In the genomic region with DNA sequence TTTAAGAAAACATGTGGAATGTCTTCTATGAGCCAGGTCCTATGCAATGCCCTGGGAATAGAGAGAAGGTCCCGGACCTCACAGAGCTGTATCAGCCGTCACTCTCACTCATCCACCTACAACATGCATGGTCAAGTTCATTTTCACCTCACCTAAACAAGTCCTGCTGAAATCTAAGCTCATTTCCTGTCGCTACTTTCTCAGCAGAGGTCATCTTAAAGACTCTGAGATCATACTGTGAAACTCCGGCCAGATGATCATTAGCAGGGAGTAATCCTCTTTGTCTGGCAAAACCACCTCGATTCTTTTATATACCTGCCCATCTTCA, we compare ENCODE assay signal across 20 cellular contexts.
DNase-seq lines count a peak whose midpoint lies in the region; ATAC-seq, FAIRE-seq and TF ChIP-seq lines count a peak whose summit lies in the region.
"Had no signal": no experiment of that assay in that cellular context is flagged by ENCODE, and none has a peak within 500 bp of the region (broad histone marks: within the 10 kb centered on the region; RNA-seq: fewer than 3 reads in every experiment).

No MANE protein-coding gene starts in this region.

- H3F3A ChIP-seq in GM23338 (replicated peaks; ENCODE audit: low read depth) (no peaks in the 10 kb centered on the region), MM.1S (ENCODE audit: insufficient read depth, low read length) (no peaks in the 10 kb centered on the region)

- H3K4me3 ChIP-seq in GM23338 = no peak overlapping the region
- no peak overlapping the region for H3K4me3 ChIP-seq in K562
- H3K4me3 ChIP-seq in MM.1S (ENCODE audit: low read length) = no peak overlapping the region
- H3K4me3 ChIP-seq: A549; BLaER1 treated with 17β-estradiol and CSF1 and Interleukin-3, amounts not matched to agents 10 nM and 100 nM had no signal

- TF ChIP-seq EP300 in K562 (IDR thresholded peaks at IDR 0.05; ENCODE audit: low read length) = no peak

- H3K27ac ChIP-seq in GM23338 (ENCODE audit: low read depth) (peak overlapping the region; percentile 63), K562 (ENCODE audit: extremely low read depth, low read depth, low read length) (no peak overlapping the region), MM.1S (ENCODE audit: low read length) (no peak overlapping the region)
- H3K27ac ChIP-seq: A549; BLaER1 treated with 17β-estradiol and CSF1 and Interleukin-3, amounts not matched to agents 10 nM and 100 nM had no signal

- H3K27me3 Mint-ChIP-seq in GM23338 (ENCODE audit: insufficient read depth, low read depth, poor library complexity) = no peaks in the 10 kb centered on the region

- 65% methylated on average over 5 of the region's 5 CpGs for WGBS in K562 (ENCODE audit: insufficient coverage, low coverage, missing lambda C conversion rate)

- TF ChIP-seq RAD21 in K562 (CRISPR knock-in tag; conservative IDR thresholded peaks at IDR 0.05 in 1 of 2, IDR thresholded peaks at IDR 0.05 in 1 of 2) = no peak

- H3K79me2 ChIP-seq in GM23338 (replicated peaks; ENCODE audit: insufficient read depth) (no peaks in the 10 kb centered on the region), K562 (ENCODE audit: control insufficient read depth, insufficient read depth, low read length) (no peaks in the 10 kb centered on the region), MM.1S (ENCODE audit: low read length) (no peaks in the 10 kb centered on the region)

- TF ChIP-seq POLR2A in K562 (conservative IDR thresholded peaks at IDR 0.05) = no peak

- peak overlapping the region; percentile 57; the same call in 1 of the 2 replicates for H3K27ac Mint-ChIP-seq in GM23338
- H3K27ac Mint-ChIP-seq: CD8-positive, alpha-beta memory T cell had no signal

- H3K9me2 ChIP-seq in GM23338 (ENCODE audit: insufficient read depth) (no peaks in the 10 kb centered on the region), MM.1S (replicated peaks; ENCODE audit: insufficient read depth, low read length) (no peaks in the 10 kb centered on the region)

- no peaks in the 10 kb centered on the region for H3K36me3 ChIP-seq in GM23338 (ENCODE audit: insufficient read depth)
- no peaks in the 10 kb centered on the region for H3K36me3 ChIP-seq in K562 (ENCODE audit: control insufficient read depth, insufficient read depth, low read length)
- H3K36me3 ChIP-seq in MM.1S (replicated peaks; ENCODE audit: insufficient read depth, low read length) = no peaks in the 10 kb centered on the region
- H3K36me3 ChIP-seq: BLaER1 treated with 17β-estradiol and CSF1 and Interleukin-3, amounts not matched to agents 10 nM and 100 nM had no signal

- POLR2A ChIA-PET in K562 (lab: Yijun Ruan, JAX) = interaction anchor here (0.7 kb wide), 2 partner anchors 28 to 411 kb away, joined by 3 to 4 read pairs; no protein-coding TSS in a partner anchor

- H3K4me1 Mint-ChIP-seq in GM23338 = peaks cover 45% of the 10 kb centered on the region
- H3K4me1 Mint-ChIP-seq: CD8-positive, alpha-beta memory T cell had no signal

- TF ChIP-seq CTCF in GM23338 (conservative IDR thresholded peaks at IDR 0.05; ENCODE audit: low read depth in 2 of 2) (no peak), K562 (IDR thresholded peaks at IDR 0.05 in 2 of 3, conservative IDR thresholded peaks at IDR 0.05 in 1 of 3; ENCODE audit: insufficient read depth in 2 of 3, low read depth in 1 of 3, low read length in 3 of 3) (no peak), MM.1S (IDR thresholded peaks at IDR 0.05; ENCODE audit: low read length) (no peak), GM20000 (IDR thresholded peaks at IDR 0.05; ENCODE audit: extremely low read depth, missing control alignments) (no peak)

- FAIRE-seq in K562 (lab: Jason Lieb, UNC) = no peak
- FAIRE-seq: A549, GM12891, GM18507, H54 had no signal

- H4K20me1 ChIP-seq in GM23338 (replicated peaks; ENCODE audit: insufficient read depth) (no peaks in the 10 kb centered on the region), K562 (replicated peaks; ENCODE audit: control insufficient read depth, insufficient read depth, low read length) (no peaks in the 10 kb centered on the region), MM.1S (ENCODE audit: insufficient read depth, low read length) (no peaks in the 10 kb centered on the region)
- H4K20me1 ChIP-seq: BLaER1 treated with 17β-estradiol and CSF1 and Interleukin-3, amounts not matched to agents 10 nM and 100 nM had no signal

- H2AFZ ChIP-seq in GM23338 (no peak overlapping the region), K562 (ENCODE audit: low read depth, low read length) (peak overlapping the region; percentile 1; the same call in 1 of the 2 replicates), MM.1S (ENCODE audit: low read length) (no peak overlapping the region)

- H3K9me3 Mint-ChIP-seq in GM23338 = no peaks in the 10 kb centered on the region; the same call in 2 of the 3 replicates
- H3K9me3 Mint-ChIP-seq: CD8-positive, alpha-beta memory T cell had no signal

- ATAC-seq in GM23338 (peak; percentile 48), K562 (no peak)
- ATAC-seq: A549 had no signal

- CTCF ChIA-PET in K562 (lab: Yijun Ruan, JAX; ENCODE audit: low intra/inter-chr PET ratio) = no interaction called here

- H3K36me3 Mint-ChIP-seq in GM23338 (ENCODE audit: low read depth) = no peaks in the 10 kb centered on the region
- H3K36me3 Mint-ChIP-seq: CD8-positive, alpha-beta memory T cell had no signal

- no TSS peak for BruUV-seq in K562 (replicated peaks; lab: Mats Ljungman, UMichigan)

- no peaks in the 10 kb centered on the region for H3K27me3 ChIP-seq in GM23338 (ENCODE audit: insufficient read depth)
- H3K27me3 ChIP-seq in K562 (ENCODE audit: control insufficient read depth in 2 of 2, insufficient read depth in 2 of 2, low read length in 2 of 2) = no peaks in the 10 kb centered on the region
- no peaks in the 10 kb centered on the region for H3K27me3 ChIP-seq in MM.1S (replicated peaks; ENCODE audit: insufficient read depth, low read length)
- H3K27me3 ChIP-seq: BLaER1 treated with 17β-estradiol and CSF1 and Interleukin-3, amounts not matched to agents 10 nM and 100 nM had no signal

- intact Hi-C loops in K562 (cut with micrococcal nuclease) = no loop called here

- H3K4me3 Mint-ChIP-seq in GM23338 = no peak overlapping the region
- H3K4me3 Mint-ChIP-seq: CD8-positive, alpha-beta memory T cell had no signal

- 0 out of 2 replicates have a peak overlapping the region, but pooled peaks have one; percentile 7 for H3K4me2 ChIP-seq in GM23338
- no peak overlapping the region for H3K4me2 ChIP-seq in K562 (ENCODE audit: insufficient read depth, low read length)
- no peak overlapping the region for H3K4me2 ChIP-seq in MM.1S (ENCODE audit: low read depth, low read length)
- H3K4me2 ChIP-seq: A549; BLaER1 treated with 17β-estradiol and CSF1 and Interleukin-3, amounts not matched to agents 10 nM and 100 nM had no signal

- H3K9ac ChIP-seq in K562 (ENCODE audit: insufficient read depth in 1 of 2, low read depth in 2 of 2, low read length in 2 of 2) = no peak overlapping the region
- no peak overlapping the region for H3K9ac ChIP-seq in MM.1S (ENCODE audit: low read length)
- H3K9ac ChIP-seq: BLaER1 treated with 17β-estradiol and CSF1 and Interleukin-3, amounts not matched to agents 10 nM and 100 nM had no signal

- DNase-seq in GM23338 (ENCODE audit: low spot score) (peak; percentile 27), NCI-H69 (lab: John Stamatoyannopoulos, UW) (peak; percentile 23), K562 (ENCODE audit: extremely low read depth in 1 of 4, low spot score in 3 of 4) (no peak), iPS-NIHi7 (ENCODE audit: extremely low spot score) (peak; percentile 47), MM.1S (no peak), GM20000 (ENCODE audit: low spot score) (no peak), DMS 273 (lab: John Stamatoyannopoulos, UW; ENCODE audit: unreplicated experiment) (no peak), NCI-H2107 (lab: John Stamatoyannopoulos, UW) (no peak)
- DNase-seq: CD8-positive, alpha-beta memory T cell; DMS 273 treated with DMSO at 0.1 percent for 48 hours; GDM1; KBM-7; NCI-H146; NCI-H2081 treated with DMSO at 0.1 percent for 48 hours; NCI-H510A treated with DMSO at 0.1 percent for 48 hours had no signal

- H3K4me1 ChIP-seq in GM23338 (ENCODE audit: insufficient read depth) (peaks cover 37% of the 10 kb centered on the region), K562 (replicated peaks in 1 of 2; ENCODE audit: control insufficient read depth in 2 of 2, insufficient read depth in 2 of 2, low read length in 2 of 2) (peaks cover 28 to 32% of the 10 kb centered on the region in 2 experiments), MM.1S (ENCODE audit: low read length) (no peaks in the 10 kb centered on the region)
- H3K4me1 ChIP-seq: A549 had no signal

- peaks cover 2% of the 10 kb centered on the region for H3K9me1 ChIP-seq in K562 (ENCODE audit: control insufficient read depth, insufficient read depth, low read length)

- H3K9me3 ChIP-seq in K562 (replicated peaks; ENCODE audit: control insufficient read depth, insufficient read depth, low read depth, low read length) (no peaks in the 10 kb centered on the region), MM.1S (replicated peaks; ENCODE audit: insufficient read depth, low read length) (no peaks in the 10 kb centered on the region)
- H3K9me3 ChIP-seq: A549; BLaER1 treated with 17β-estradiol and CSF1 and Interleukin-3, amounts not matched to agents 10 nM and 100 nM had no signal

- in situ Hi-C loops in K562 (cut with MboI) = no loop called here

TF ChIP-seq in GM23338, 12 proteins besides CTCF, POLR2A, EP300 and RAD21 (continues in another document):
- TF ChIP-seq NANOG (IDR thresholded peaks at IDR 0.05; ENCODE audit: borderline replicate concordance) (no peak), CREB1 (CRISPR knock-in tag; IDR thresholded peaks at IDR 0.05; ENCODE audit: low read depth) (no peak)
- TF ChIP-seq, protein P1, sequence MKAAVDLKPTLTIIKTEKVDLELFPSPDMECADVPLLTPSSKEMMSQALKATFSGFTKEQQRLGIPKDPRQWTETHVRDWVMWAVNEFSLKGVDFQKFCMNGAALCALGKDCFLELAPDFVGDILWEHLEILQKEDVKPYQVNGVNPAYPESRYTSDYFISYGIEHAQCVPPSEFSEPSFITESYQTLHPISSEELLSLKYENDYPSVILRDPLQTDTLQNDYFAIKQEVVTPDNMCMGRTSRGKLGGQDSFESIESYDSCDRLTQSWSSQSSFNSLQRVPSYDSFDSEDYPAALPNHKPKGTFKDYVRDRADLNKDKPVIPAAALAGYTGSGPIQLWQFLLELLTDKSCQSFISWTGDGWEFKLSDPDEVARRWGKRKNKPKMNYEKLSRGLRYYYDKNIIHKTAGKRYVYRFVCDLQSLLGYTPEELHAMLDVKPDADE (IDR thresholded peaks at IDR 0.05) = no peak

TF ChIP-seq in K562, 482 proteins besides CTCF, POLR2A, EP300 and RAD21 (continues in another document):
- TF ChIP-seq CBX8 (IDR thresholded peaks at IDR 0.05; ENCODE audit: borderline replicate concordance, extremely low read depth, low read depth, low read length, poor library complexity, severe bottlenecking) (no peak), ZFP1 (CRISPR knock-in tag; IDR thresholded peaks at IDR 0.05) (no peak)

Comparison
In these comparisons a context has a peak if more than half of its experiments do, and no peak if none do; other contexts are left out.
1. DNase-seq: peak in GM23338 (single experiment), NCI-H69 (single experiment) and iPS-NIHi7 (single experiment); none in K562 (0 of 4), MM.1S (single experiment), GM20000 (single experiment), DMS 273 (single experiment) and NCI-H2107 (single experiment).